ENCODE assay signal across 1 cellular context in the genomic region with DNA sequence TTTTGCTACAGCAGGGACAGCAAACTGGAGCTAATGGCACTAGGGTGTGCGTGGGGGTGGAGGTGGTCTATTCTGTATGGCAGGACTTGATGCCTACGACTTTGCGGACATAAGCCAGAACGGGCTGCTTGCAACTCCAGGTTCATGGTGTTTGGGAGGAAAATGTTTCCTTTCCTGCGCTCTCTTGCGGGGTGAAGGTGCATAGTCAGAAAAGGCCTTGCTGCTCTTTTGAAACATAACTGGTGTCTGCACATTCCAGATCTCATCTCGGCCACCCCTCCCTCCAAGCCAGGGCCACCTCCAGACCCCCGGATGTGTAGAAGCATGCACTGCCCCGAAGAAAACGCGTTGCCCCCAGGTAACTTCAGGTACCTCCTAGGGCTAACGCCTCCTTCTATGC.
TF ChIP-seq lines count a peak whose summit lies in the region.

No MANE protein-coding gene starts in this region.

TF ChIP-seq in HepG2, 621 proteins besides CTCF, POLR2A, EP300 and RAD21 (continued from another document):
- TF ChIP-seq, protein P1, sequence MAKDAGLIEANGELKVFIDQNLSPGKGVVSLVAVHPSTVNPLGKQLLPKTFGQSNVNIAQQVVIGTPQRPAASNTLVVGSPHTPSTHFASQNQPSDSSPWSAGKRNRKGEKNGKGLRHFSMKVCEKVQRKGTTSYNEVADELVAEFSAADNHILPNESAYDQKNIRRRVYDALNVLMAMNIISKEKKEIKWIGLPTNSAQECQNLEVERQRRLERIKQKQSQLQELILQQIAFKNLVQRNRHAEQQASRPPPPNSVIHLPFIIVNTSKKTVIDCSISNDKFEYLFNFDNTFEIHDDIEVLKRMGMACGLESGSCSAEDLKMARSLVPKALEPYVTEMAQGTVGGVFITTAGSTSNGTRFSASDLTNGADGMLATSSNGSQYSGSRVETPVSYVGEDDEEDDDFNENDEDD (CRISPR knock-in tag; IDR thresholded peaks at IDR 0.05; ENCODE audit: borderline replicate concordance), result 0 out of 2 replicates have a peak, but pooled peaks have one; percentile 28
- TF ChIP-seq ZNF225 (CRISPR knock-in tag; IDR thresholded peaks at IDR 0.05), result peak; percentile 75
- TF ChIP-seq ATF7-NPFF (CRISPR knock-in tag; IDR thresholded peaks at IDR 0.05; ENCODE audit: low read depth), result no peak
- 0 out of 2 replicates have a peak, but pooled peaks have one; percentile 81 for TF ChIP-seq ZNF550 (CRISPR knock-in tag; IDR thresholded peaks at IDR 0.05; ENCODE audit: borderline replicate concordance)
- TF ChIP-seq, protein P2, sequence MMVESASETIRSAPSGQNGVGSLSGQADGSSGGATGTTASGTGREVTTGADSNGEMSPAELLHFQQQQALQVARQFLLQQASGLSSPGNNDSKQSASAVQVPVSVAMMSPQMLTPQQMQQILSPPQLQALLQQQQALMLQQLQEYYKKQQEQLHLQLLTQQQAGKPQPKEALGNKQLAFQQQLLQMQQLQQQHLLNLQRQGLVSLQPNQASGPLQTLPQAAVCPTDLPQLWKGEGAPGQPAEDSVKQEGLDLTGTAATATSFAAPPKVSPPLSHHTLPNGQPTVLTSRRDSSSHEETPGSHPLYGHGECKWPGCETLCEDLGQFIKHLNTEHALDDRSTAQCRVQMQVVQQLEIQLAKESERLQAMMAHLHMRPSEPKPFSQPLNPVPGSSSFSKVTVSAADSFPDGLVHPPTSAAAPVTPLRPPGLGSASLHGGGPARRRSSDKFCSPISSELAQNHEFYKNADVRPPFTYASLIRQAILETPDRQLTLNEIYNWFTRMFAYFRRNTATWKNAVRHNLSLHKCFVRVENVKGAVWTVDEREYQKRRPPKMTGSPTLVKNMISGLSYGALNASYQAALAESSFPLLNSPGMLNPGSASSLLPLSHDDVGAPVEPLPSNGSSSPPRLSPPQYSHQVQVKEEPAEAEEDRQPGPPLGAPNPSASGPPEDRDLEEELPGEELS (CRISPR knock-in tag; IDR thresholded peaks at IDR 0.05), result peak; percentile 19; the same call in 1 of the 2 replicates
- peak; percentile 29; the same call in 1 of the 2 replicates for TF ChIP-seq ZNF788 (CRISPR knock-in tag; IDR thresholded peaks at IDR 0.05; ENCODE audit: borderline replicate concordance)
- TF ChIP-seq ZSCAN29 (CRISPR knock-in tag; conservative IDR thresholded peaks at IDR 0.05), result 0 out of 2 replicates have a peak, but pooled peaks have one; percentile 57
- TF ChIP-seq POLR2AphosphoS5 (IDR thresholded peaks at IDR 0.05; ENCODE audit: low read depth, low read length), result no peak
- TF ChIP-seq, protein P3, sequence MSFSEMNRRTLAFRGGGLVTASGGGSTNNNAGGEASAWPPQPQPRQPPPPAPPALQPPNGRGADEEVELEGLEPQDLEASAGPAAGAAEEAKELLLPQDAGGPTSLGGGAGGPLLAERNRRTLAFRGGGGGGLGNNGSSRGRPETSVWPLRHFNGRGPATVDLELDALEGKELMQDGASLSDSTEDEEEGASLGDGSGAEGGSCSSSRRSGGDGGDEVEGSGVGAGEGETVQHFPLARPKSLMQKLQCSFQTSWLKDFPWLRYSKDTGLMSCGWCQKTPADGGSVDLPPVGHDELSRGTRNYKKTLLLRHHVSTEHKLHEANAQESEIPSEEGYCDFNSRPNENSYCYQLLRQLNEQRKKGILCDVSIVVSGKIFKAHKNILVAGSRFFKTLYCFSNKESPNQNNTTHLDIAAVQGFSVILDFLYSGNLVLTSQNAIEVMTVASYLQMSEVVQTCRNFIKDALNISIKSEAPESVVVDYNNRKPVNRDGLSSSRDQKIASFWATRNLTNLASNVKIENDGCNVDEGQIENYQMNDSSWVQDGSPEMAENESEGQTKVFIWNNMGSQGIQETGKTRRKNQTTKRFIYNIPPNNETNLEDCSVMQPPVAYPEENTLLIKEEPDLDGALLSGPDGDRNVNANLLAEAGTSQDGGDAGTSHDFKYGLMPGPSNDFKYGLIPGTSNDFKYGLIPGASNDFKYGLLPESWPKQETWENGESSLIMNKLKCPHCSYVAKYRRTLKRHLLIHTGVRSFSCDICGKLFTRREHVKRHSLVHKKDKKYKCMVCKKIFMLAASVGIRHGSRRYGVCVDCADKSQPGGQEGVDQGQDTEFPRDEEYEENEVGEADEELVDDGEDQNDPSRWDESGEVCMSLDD (CRISPR knock-in tag; IDR thresholded peaks at IDR 0.05; ENCODE audit: borderline replicate concordance), result no peak
- no peak for TF ChIP-seq SNAPC2 (CRISPR knock-in tag; IDR thresholded peaks at IDR 0.05)
- peak; percentile 39; the same call in 1 of the 2 replicates for TF ChIP-seq DMAP1 (CRISPR knock-in tag; IDR thresholded peaks at IDR 0.05)
TF ChIP-seq in HepG2: peak in this region for 41.
